In the genomic region with DNA sequence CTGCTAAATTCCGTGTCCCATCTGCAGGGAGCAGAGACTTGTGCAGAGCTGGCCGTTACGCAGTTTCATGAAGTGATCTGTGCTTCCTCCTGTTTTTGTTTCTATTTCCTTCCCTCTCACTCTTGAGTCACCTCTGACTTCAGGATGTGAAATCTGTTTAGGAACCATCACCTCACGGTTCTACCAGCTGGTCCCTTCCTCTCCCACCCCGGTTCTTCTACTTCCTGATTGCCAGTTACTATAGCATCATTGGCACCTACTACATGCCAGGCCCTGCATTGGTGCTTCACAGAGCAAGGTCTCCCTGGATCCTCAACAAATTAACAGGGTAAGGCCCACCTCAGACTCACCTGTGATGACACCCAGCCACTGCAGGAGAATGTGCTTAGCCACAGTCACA, we compare ENCODE assay signal across 15 cellular contexts. TPM values are rescaled to one million over a fixed set of nuclear protein-coding genes. Genes with fewer than 3 reads are reported as not detected.
DNase-seq lines count a peak whose midpoint lies in the region; ATAC-seq and TF ChIP-seq lines count a peak whose summit lies in the region.
"Had no signal": no experiment of that assay in that cellular context is flagged by ENCODE, and none has a peak within 500 bp of the region (broad histone marks: within the 10 kb centered on the region; RNA-seq: fewer than 3 reads in every experiment).

No MANE protein-coding gene starts in this region.

- no peaks in the 10 kb centered on the region for H3K27me3 Mint-ChIP-seq in activated naive CD4-positive, alpha-beta T cell treated with anti-CD3 and anti-CD28 coated beads, Interleukin-2, amount 10 ng/mL, durations not matched to agents 7 days and 5 days
- H3K27me3 Mint-ChIP-seq in T-cell, result no peaks in the 10 kb centered on the region
- H3K27me3 Mint-ChIP-seq in endothelial cell (ENCODE audit: unreplicated experiment), result peaks cover 8% of the 10 kb centered on the region
- no peaks in the 10 kb centered on the region for H3K27me3 Mint-ChIP-seq in osteocyte (ENCODE audit: unreplicated experiment)

- ATAC-seq in T-cell (replicated peaks in 1 of 4) (no peak), GM21367 (IDR thresholded peaks at IDR 0.05; ENCODE audit: unreplicated experiment) (no peak), GM18505 (IDR thresholded peaks at IDR 0.05; ENCODE audit: unreplicated experiment) (no peak), HG02973 (IDR thresholded peaks at IDR 0.05; ENCODE audit: unreplicated experiment) (no peak)
- ATAC-seq: left ventricle myocardium superior had no signal

- TF ChIP-seq CTCF in endothelial cell (IDR thresholded peaks at IDR 0.05; ENCODE audit: unreplicated experiment) (no peak), osteocyte (IDR thresholded peaks at IDR 0.05) (no peak)

- TF ChIP-seq POLR2A in GM18505 (IDR thresholded peaks at IDR 0.05; ENCODE audit: borderline replicate concordance, extremely low read depth, insufficient read depth, insufficient read length), result no peak

- peaks cover 22% of the 10 kb centered on the region for H3K4me1 Mint-ChIP-seq in activated naive CD4-positive, alpha-beta T cell treated with anti-CD3 and anti-CD28 coated beads, Interleukin-2, amount 10 ng/mL, durations not matched to agents 7 days and 5 days
- H3K4me1 Mint-ChIP-seq in T-cell (peaks cover 33 to 38% (median 36%) of the 10 kb centered on the region in 3 donors), endothelial cell (ENCODE audit: unreplicated experiment) (peaks cover 14% of the 10 kb centered on the region), osteocyte (ENCODE audit: unreplicated experiment) (peaks cover 4% of the 10 kb centered on the region)

- no peak overlapping the region for H3K4me3 Mint-ChIP-seq in activated naive CD4-positive, alpha-beta T cell treated with anti-CD3 and anti-CD28 coated beads, Interleukin-2, amount 10 ng/mL, durations not matched to agents 7 days and 5 days
- H3K4me3 Mint-ChIP-seq in T-cell (no peak overlapping the region), endothelial cell (ENCODE audit: unreplicated experiment) (peak overlapping the region; percentile 70), osteocyte (ENCODE audit: unreplicated experiment) (no peak overlapping the region)

- CTCF ChIA-PET in activated naive CD4-positive, alpha-beta T cell treated with anti-CD3 and anti-CD28 coated beads, Interleukin-2, amount 10 ng/mL, durations not matched to agents 7 days and 5 days (lab: Charles Lee), result interaction anchor here (1.3 kb wide), 1 partner anchor 22 kb away, joined by 3 read pairs; no protein-coding TSS in a partner anchor
- CTCF ChIA-PET in T-cell (lab: Charles Lee), result no interaction called here

- H3K36me3 Mint-ChIP-seq in activated naive CD4-positive, alpha-beta T cell treated with anti-CD3 and anti-CD28 coated beads, Interleukin-2, amount 10 ng/mL, durations not matched to agents 7 days and 5 days, result peaks cover 40% of the 10 kb centered on the region
- H3K36me3 Mint-ChIP-seq in T-cell, result peaks cover 27% of the 10 kb centered on the region
- peaks cover 29% of the 10 kb centered on the region for H3K36me3 Mint-ChIP-seq in endothelial cell (ENCODE audit: low read depth, unreplicated experiment)
- H3K36me3 Mint-ChIP-seq in osteocyte (ENCODE audit: unreplicated experiment), result peaks cover 21% of the 10 kb centered on the region

- H3K27ac Mint-ChIP-seq in activated naive CD4-positive, alpha-beta T cell treated with anti-CD3 and anti-CD28 coated beads, Interleukin-2, amount 10 ng/mL, durations not matched to agents 7 days and 5 days, result peak overlapping the region; percentile 87
- peak overlapping the region; percentile 52 to 79 for H3K27ac Mint-ChIP-seq in T-cell
- H3K27ac Mint-ChIP-seq in endothelial cell (ENCODE audit: unreplicated experiment), result peak overlapping the region; percentile 88
- no peak overlapping the region for H3K27ac Mint-ChIP-seq in osteocyte (ENCODE audit: unreplicated experiment)

- no peaks in the 10 kb centered on the region for H3K9me3 Mint-ChIP-seq in activated naive CD4-positive, alpha-beta T cell treated with anti-CD3 and anti-CD28 coated beads, Interleukin-2, amount 10 ng/mL, durations not matched to agents 7 days and 5 days
- H3K9me3 Mint-ChIP-seq in T-cell, result no peaks in the 10 kb centered on the region
- H3K9me3 Mint-ChIP-seq in endothelial cell (ENCODE audit: unreplicated experiment), result no peaks in the 10 kb centered on the region
- no peaks in the 10 kb centered on the region for H3K9me3 Mint-ChIP-seq in osteocyte (ENCODE audit: unreplicated experiment)

- POLR2A ChIA-PET in T-cell (lab: Charles Lee), result no interaction called here

- DNase-seq in activated naive CD4-positive, alpha-beta T cell treated with anti-CD3 and anti-CD28 coated beads, Interleukin-2, amount 10 ng/mL, durations not matched to agents 7 days and 5 days, result no peak
- no peak for DNase-seq in activated naive CD4-positive, alpha-beta T cell treated with Interleukin-2 at 50 U/mL for 16 hours
- no peak for DNase-seq in T-cell
- no peak for DNase-seq in endothelial cell (ENCODE audit: low spot score)
- no peak for DNase-seq in osteocyte (ENCODE audit: extremely low spot score, unreplicated experiment)
- DNase-seq: effector CD8-positive, alpha-beta T cell; left ventricle myocardium superior; NCI-H2107; ovary; stimulated activated CD4-positive, alpha-beta T cell treated with anti-CD3 and anti-CD28 coated beads, Interleukin-12 subunit alpha, Interleukin-12 subunit beta, amount 100 ng/mL, for 4 hours; uterus had no signal

RNA-seq across cellular contexts. Expression of gene MAU2, which starts 8.6 kb away (rescaled TPM):
- total RNA-seq in T-cell (100 to 1,000 TPM; 143 to 159 (median 150) TPM), endothelial cell (ENCODE audit: unreplicated experiment) (49.3 TPM), osteocyte (75.7 and 82.3 TPM in 2 replicates)

RNA-seq across cellular contexts. Expression of gene SUGP1, which starts 8.9 kb away (rescaled TPM):
- 10 to 100 TPM; 59.5 to 89.8 (median 87.4) TPM for total RNA-seq in T-cell
- total RNA-seq in endothelial cell (ENCODE audit: unreplicated experiment), result 73.2 TPM
- total RNA-seq in osteocyte, result 61.9 and 71.7 TPM in 2 replicates

RNA-seq across cellular contexts. Expression of gene TM6SF2, which starts 56.1 kb away (rescaled TPM):
- total RNA-seq in T-cell (not detected), endothelial cell (ENCODE audit: unreplicated experiment) (1.4 TPM), osteocyte (1.3 and 1.6 TPM in 2 replicates)
- total RNA-seq: Daoy had no signal
